Comparison of ENCODE assay signal across 19 cellular contexts in the genomic region with DNA sequence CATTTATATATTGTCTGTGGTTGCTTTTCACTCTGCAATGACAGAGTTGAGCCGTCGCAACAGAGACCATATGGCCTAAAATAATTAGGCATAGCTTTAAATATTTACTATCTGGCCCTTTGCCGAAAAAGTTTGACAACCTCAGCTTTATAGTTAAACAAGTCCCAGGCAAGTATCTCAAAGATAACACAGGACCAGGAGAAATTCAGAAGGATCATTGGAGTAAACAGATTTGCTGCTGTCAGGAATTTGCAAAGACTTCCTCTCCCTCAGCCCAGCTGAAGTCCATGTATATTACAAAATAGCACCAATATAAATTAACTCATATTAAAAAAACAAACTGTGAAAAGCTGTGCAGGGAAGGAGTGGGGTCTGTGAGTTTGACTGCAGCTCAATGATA.
"Had no signal": no experiment of that assay in that cellular context is flagged by ENCODE, and none has a peak within 500 bp of the region (broad histone marks: within the 10 kb centered on the region; RNA-seq: fewer than 3 reads in every experiment).

No MANE protein-coding gene starts in this region.

- H3K9me3 Mint-ChIP-seq: activated CD8-positive, alpha-beta T cell treated with anti-CD3 and anti-CD28 coated beads for 36 hours; activated naive CD8-positive, alpha-beta T cell treated with anti-CD3 and anti-CD28 coated beads, Interleukin-2, amount 10 ng/mL, durations not matched to agents 7 days and 5 days; activated T-cell treated with anti-CD3 and anti-CD28 coated beads, Interleukin-2, amount 50 U/mL, for 72 hours; T-helper 1 cell treated with Interleukin-12 subunit alpha and Interleukin-12 subunit beta and Interleukin-4 antibody, amounts not matched to agents 30 μg/mL and 1 μg/mL, for 36 hours had no signal

- H3K4me1 ChIP-seq: ascending aorta, body of pancreas, Peyer's patch, SJSA1 had no signal

- H3K4me3 Mint-ChIP-seq: activated CD8-positive, alpha-beta T cell treated with anti-CD3 and anti-CD28 coated beads for 36 hours; activated naive CD8-positive, alpha-beta T cell treated with anti-CD3 and anti-CD28 coated beads, Interleukin-2, amount 10 ng/mL, durations not matched to agents 7 days and 5 days; activated T-cell treated with anti-CD3 and anti-CD28 coated beads, Interleukin-2, amount 50 U/mL, for 72 hours; T-helper 1 cell treated with Interleukin-12 subunit alpha and Interleukin-12 subunit beta and Interleukin-4 antibody, amounts not matched to agents 30 μg/mL and 1 μg/mL, for 36 hours had no signal

- H3K27ac Mint-ChIP-seq: activated CD8-positive, alpha-beta T cell treated with anti-CD3 and anti-CD28 coated beads for 36 hours; activated naive CD8-positive, alpha-beta T cell treated with anti-CD3 and anti-CD28 coated beads, Interleukin-2, amount 10 ng/mL, durations not matched to agents 7 days and 5 days; activated T-cell treated with anti-CD3 and anti-CD28 coated beads, Interleukin-2, amount 50 U/mL, for 72 hours; T-helper 1 cell treated with Interleukin-12 subunit alpha and Interleukin-12 subunit beta and Interleukin-4 antibody, amounts not matched to agents 30 μg/mL and 1 μg/mL, for 36 hours had no signal

- H3K27ac ChIP-seq: ascending aorta, body of pancreas, KMS-11, SJSA1 had no signal

- H3K36me3 Mint-ChIP-seq: activated naive CD8-positive, alpha-beta T cell treated with anti-CD3 and anti-CD28 coated beads, Interleukin-2, amount 10 ng/mL, durations not matched to agents 7 days and 5 days had no signal

- H3K4me3 ChIP-seq: ascending aorta, body of pancreas, Peyer's patch, SJSA1 had no signal

- H3K9me3 ChIP-seq: ascending aorta, body of pancreas, Peyer's patch, SJSA1 had no signal

- DNase-seq: activated CD4-positive, alpha-beta T cell treated with anti-CD3 and anti-CD28 coated beads for 4 hours; activated CD8-positive, alpha-beta memory T cell treated with anti-CD3 and anti-CD28 coated beads, Interleukin-2, amount 50 U/mL, for 4 hours; activated CD8-positive, alpha-beta T cell treated with anti-CD3 and anti-CD28 coated beads for 36 hours; activated naive CD4-positive, alpha-beta T cell treated with anti-CD3 and anti-CD28 coated beads, Interleukin-2, amount 50 U/mL, for 16 hours; activated naive CD8-positive, alpha-beta T cell treated with anti-CD3 and anti-CD28 coated beads, Interleukin-2, amount 10 ng/mL, durations not matched to agents 7 days and 5 days; activated T-cell treated with anti-CD3 and anti-CD28 coated beads, Interleukin-2, amount 50 U/mL, for 72 hours; amniotic stem cell; body of pancreas; NCI-H146; NCI-H2029; NCI-H2107; NCI-H345; NCI-H510A treated with DMSO at 0.1 percent for 48 hours; Peyer's patch; SHP77 had no signal

- H3K27me3 ChIP-seq: ascending aorta, body of pancreas, Peyer's patch, SJSA1 had no signal

- H3K27me3 Mint-ChIP-seq: activated CD8-positive, alpha-beta T cell treated with anti-CD3 and anti-CD28 coated beads for 36 hours; activated naive CD8-positive, alpha-beta T cell treated with anti-CD3 and anti-CD28 coated beads, Interleukin-2, amount 10 ng/mL, durations not matched to agents 7 days and 5 days had no signal
